ENCODE assay signal across 8 cellular contexts in genomic region chr7:108000875-108001758, GRCh38. TPM values are rescaled to one million over a fixed set of nuclear protein-coding genes. Genes with fewer than 3 reads are reported as not detected.
A peak's percentile ranks its signal among the peaks of the same experiment; 100 is the strongest.
DNase-seq lines count a peak whose midpoint lies in the region; ATAC-seq, FAIRE-seq and TF ChIP-seq lines count a peak whose summit lies in the region.

No MANE protein-coding gene starts in this region.

- no peak overlapping the region for H3K14ac ChIP-seq in H1 (ENCODE audit: insufficient read length)

- no peak overlapping the region for H2BK20ac ChIP-seq in H1 (ENCODE audit: low read length)

- peak; percentile 34 to 58; a peak in 3 of 4 replicates for TF ChIP-seq RAD21 in H1 (IDR thresholded peaks at IDR 0.05 in 1 of 2, conservative IDR thresholded peaks at IDR 0.05 in 1 of 2; ENCODE audit: low read depth in 2 of 2, low read length in 2 of 2)

- H2AFZ ChIP-seq in H1 (ENCODE audit: low read length) = no peak overlapping the region
- no peak overlapping the region for H2AFZ ChIP-seq in OCI-LY7 (ENCODE audit: low read length)

- no peaks in the 10 kb centered on the region for H3K9me3 Mint-ChIP-seq in Caco-2 (ENCODE audit: unreplicated experiment)

- H2BK12ac ChIP-seq in H1 (ENCODE audit: low read depth, low read length) = peak overlapping the region; percentile 87; the same call in 1 of the 2 replicates

- H3K9me2 ChIP-seq in OCI-LY7 (ENCODE audit: insufficient read depth, low read length) = no peaks in the 10 kb centered on the region

- no peak overlapping the region for H3K23ac ChIP-seq in H1 (ENCODE audit: insufficient read length)

- H3K79me1 ChIP-seq in H1 (ENCODE audit: low read depth, low read length) = no peaks in the 10 kb centered on the region

- H2BK120ac ChIP-seq in H1 (replicated peaks; ENCODE audit: low read depth, low read length) = no peak overlapping the region

- H2BK5ac ChIP-seq in H1 (ENCODE audit: low read depth, low read length) = no peak overlapping the region

- H3K4me3 ChIP-seq in Caco-2 (ENCODE audit: low read depth, low read length) = peak overlapping the region; percentile 94
- H3K4me3 ChIP-seq in Panc1 (ENCODE audit: low read depth in 2 of 2, low read length in 2 of 2) = peak overlapping the region; percentile 79 to 96
- peak overlapping the region; percentile 40 to 92 (median 69) for H3K4me3 ChIP-seq in H1 (ENCODE audit: extremely low read depth in 1 of 4, insufficient read depth in 2 of 4, low read depth in 3 of 4, low read length in 4 of 4)
- peak overlapping the region; percentile 82 to 85 for H3K4me3 ChIP-seq in mucosa of rectum (ENCODE audit: low read length in 2 of 2)
- H3K4me3 ChIP-seq in aorta (ENCODE audit: low read length in 2 of 2) = peak overlapping the region; percentile 54 to 81
- H3K4me3 ChIP-seq in OCI-LY7 (ENCODE audit: low read depth, low read length, poor library complexity, severe bottlenecking) = no peak overlapping the region

- H4K8ac ChIP-seq in H1 (ENCODE audit: extremely low read depth, insufficient read depth, low read length) = peak overlapping the region; percentile 19

- DNase-seq in Caco-2 = peak; percentile 55 to 61
- no peak for DNase-seq in Panc1 (ENCODE audit: low read depth, low spot score)
- peak; percentile 71 to 77 for DNase-seq in H1 (ENCODE audit: low read depth in 1 of 2, low spot score in 2 of 2)
- peak; percentile 59 to 83 for DNase-seq in aorta
- DNase-seq in NCI-H187 (lab: John Stamatoyannopoulos, UW) = no peak
- no peak for DNase-seq in OCI-LY7 (ENCODE audit: low spot score)
- DNase-seq in pons (ENCODE audit: low spot score) = no peak

- TF ChIP-seq POLR2A in H1 (IDR thresholded peaks at IDR 0.05; ENCODE audit: control extremely low read depth in 1 of 2, low read depth in 2 of 2, low read length in 2 of 2) = peak in 1 of 2 experiments; percentile 37; a peak in 1 of 3 replicates

- peaks cover 75% of the 10 kb centered on the region for H3K36me3 Mint-ChIP-seq in Caco-2 (ENCODE audit: insufficient read depth, unreplicated experiment)

- H3K27ac Mint-ChIP-seq in Caco-2 (ENCODE audit: unreplicated experiment) = peak overlapping the region; percentile 83

- peaks cover 3% of the 10 kb centered on the region in 2 experiments for H4K20me1 ChIP-seq in H1 (replicated peaks in 1 of 2; ENCODE audit: control insufficient read depth in 1 of 2, insufficient read depth in 2 of 2, low read length in 2 of 2)
- no peaks in the 10 kb centered on the region for H4K20me1 ChIP-seq in OCI-LY7 (ENCODE audit: insufficient read depth, low read length)

- CTCF ChIA-PET in Caco-2 (lab: Charles Lee) = interaction anchor here (2.7 kb wide), 1 partner anchor 16 kb away, joined by 11 read pairs; no protein-coding TSS in a partner anchor
- CTCF ChIA-PET in Panc1 (lab: Charles Lee) = interaction anchor here (1.2 kb wide), 1 partner anchor 145 kb away, joined by 4 read pairs; no protein-coding TSS in a partner anchor
- CTCF ChIA-PET in H1 (lab: Charles Lee; ENCODE audit: partially characterized antibody) = interaction anchor here (0.6 to 2.9 kb wide), 14 partner anchors 14 to 147 kb away, joined by 3 to 21 read pairs (median 4); no protein-coding TSS in a partner anchor
- CTCF ChIA-PET in OCI-LY7 (lab: Charles Lee; ENCODE audit: unreplicated experiment) = no interaction called here

- H3K4me2 ChIP-seq in H1 (ENCODE audit: insufficient read depth in 1 of 2, low read depth in 2 of 2, low read length in 2 of 2) = peak overlapping the region; percentile 91 to 98
- no peak overlapping the region for H3K4me2 ChIP-seq in OCI-LY7 (ENCODE audit: low read length)

- no peak overlapping the region for H2AK5ac ChIP-seq in H1 (ENCODE audit: low read depth, low read length)

- H3K27ac ChIP-seq in Panc1 (ENCODE audit: low read length) (peak overlapping the region; percentile 90), H1 (ENCODE audit: low read depth, low read length) (no peak overlapping the region), mucosa of rectum (ENCODE audit: low read depth in 2 of 2, low read length in 2 of 2) (peak overlapping the region; percentile 72 to 75), aorta (ENCODE audit: low read depth in 1 of 2, low read length in 2 of 2) (no peak overlapping the region), OCI-LY7 (ENCODE audit: low read depth, low read length, poor library complexity, severe bottlenecking) (no peak overlapping the region)

- TF ChIP-seq CTCF in Caco-2 (IDR thresholded peaks at IDR 0.05; ENCODE audit: insufficient read depth in 1 of 2, low read depth in 1 of 2, low read length in 1 of 2, severe bottlenecking in 1 of 2, unreplicated experiment in 1 of 2) = peak in 1 of 2 experiments; percentile 18
- peak; percentile 55 for TF ChIP-seq CTCF in Panc1 (IDR thresholded peaks at IDR 0.05)
- peak; percentile 46 to 66 (median 53) for TF ChIP-seq CTCF in H1 (IDR thresholded peaks at IDR 0.05; ENCODE audit: control extremely low read depth in 1 of 3, insufficient read depth in 1 of 3, low read depth in 1 of 3, low read length in 3 of 3)
- TF ChIP-seq CTCF in OCI-LY7 (conservative IDR thresholded peaks at IDR 0.05; ENCODE audit: low read length) = no peak

- no peak overlapping the region for H4K5ac ChIP-seq in H1 (ENCODE audit: insufficient read length, low read depth, low read length)

- intact Hi-C loops in Caco-2 (cut with micrococcal nuclease; ENCODE audit: unreplicated experiment) (loop anchor here (5.0 to 10.0 kb wide), 3 partner anchors 49 to 354 kb away; no protein-coding TSS in a partner anchor), Panc1 (cut with micrococcal nuclease; ENCODE audit: unreplicated experiment) (no loop called here), aorta (cut with DNase I) (loop anchor here in 1 of 2 donors (5.0 kb wide), 3 partner anchors 44 to 109 kb away; partner anchors contain the start of gene DLD), OCI-LY7 (cut with micrococcal nuclease; ENCODE audit: unreplicated experiment) (no loop called here)

- BruUV-seq in Caco-2 (replicated peaks; lab: Mats Ljungman, UMichigan) (no TSS peak), Panc1 (replicated peaks; lab: Mats Ljungman, UMichigan) (no TSS peak), OCI-LY7 (replicated peaks; lab: Mats Ljungman, UMichigan) (no TSS peak)

- peak overlapping the region; percentile 79 for H3K4me3 Mint-ChIP-seq in Caco-2 (ENCODE audit: unreplicated experiment)

- FAIRE-seq in H1 (lab: Jason Lieb, UNC) = no peak

- POLR2A ChIA-PET in Caco-2 (lab: Charles Lee) (no interaction called here), Panc1 (lab: Charles Lee) (no interaction called here), H1 (lab: Charles Lee; ENCODE audit: partially characterized antibody) (interaction anchor here (0.9 to 2.8 kb wide), 3 partner anchors 17 to 78 kb away, joined by 3 to 18 read pairs (median 4); no protein-coding TSS in a partner anchor), OCI-LY7 (lab: Charles Lee) (no interaction called here)

- peak overlapping the region in 1 of 4 experiments; percentile 22; a peak in 2 of 7 replicates for H3K9ac ChIP-seq in H1 (replicated peaks in 1 of 4; ENCODE audit: extremely low read depth in 1 of 4, low read depth in 3 of 4, low read length in 3 of 4)
- peak overlapping the region; percentile 41 to 83 for H3K9ac ChIP-seq in mucosa of rectum (ENCODE audit: low read depth in 1 of 2, low read length in 2 of 2)

- no peaks in the 10 kb centered on the region for H3K79me2 ChIP-seq in H1 (ENCODE audit: control insufficient read depth in 1 of 2, insufficient read depth in 2 of 2, low read length in 2 of 2)
- H3K79me2 ChIP-seq in OCI-LY7 (ENCODE audit: insufficient read depth, low read depth, low read length) = no peaks in the 10 kb centered on the region

- H3K18ac ChIP-seq in H1 (ENCODE audit: extremely low read depth, low read length) = peak overlapping the region; percentile 90; the same call in 1 of the 2 replicates

- peaks cover 30% of the 10 kb centered on the region for H3K4me1 Mint-ChIP-seq in Caco-2 (ENCODE audit: low read depth, unreplicated experiment)

- no peak overlapping the region for H3K56ac ChIP-seq in H1 (replicated peaks; ENCODE audit: insufficient read length, low read depth, low read length)

- in situ Hi-C loops in Panc1 (cut with HindIII; ENCODE audit: low pct_unique_long_range_greater_than_20kb, low sequenced_read_pairs) = no loop called here

- ATAC-seq in Panc1 (peak; percentile 40), aorta (ENCODE audit: low FRiP score) (peak; percentile 67)

- H3K36me3 ChIP-seq in Caco-2 (ENCODE audit: control insufficient read depth, insufficient read depth, low read length) (peaks cover 4% of the 10 kb centered on the region), Panc1 (ENCODE audit: control insufficient read depth, insufficient read depth, low read length) (peaks cover 16% of the 10 kb centered on the region; the same call in 1 of the 2 replicates), H1 (ENCODE audit: control insufficient read depth in 2 of 4, insufficient read depth in 4 of 4, low read length in 3 of 4) (peaks cover 0 to 10% (median 2%) of the 10 kb centered on the region in 4 experiments; a peak in 3 of 8 replicates), mucosa of rectum (ENCODE audit: control insufficient read depth in 2 of 2, insufficient read depth in 2 of 2, low read length in 2 of 2) (peaks cover 0 to 2% of the 10 kb centered on the region in 2 donors), aorta (ENCODE audit: control insufficient read depth in 1 of 2, insufficient read depth in 2 of 2, low read length in 1 of 2) (no peaks in the 10 kb centered on the region), OCI-LY7 (ENCODE audit: insufficient read depth, low read length) (no peaks in the 10 kb centered on the region)

- H3K27me3 Mint-ChIP-seq in Caco-2 (ENCODE audit: insufficient read depth, unreplicated experiment) = no peaks in the 10 kb centered on the region

- peak overlapping the region; percentile 70 for H3K4ac ChIP-seq in H1 (replicated peaks; ENCODE audit: insufficient read length, low read depth, low read length)

- no peak for TF ChIP-seq EP300 in H1 (IDR thresholded peaks at IDR 0.05; ENCODE audit: borderline replicate concordance in 1 of 2, low read depth in 2 of 2, low read length in 2 of 2)

- peaks cover 70% of the 10 kb centered on the region for H3K4me1 ChIP-seq in Caco-2
- H3K4me1 ChIP-seq in Panc1 (ENCODE audit: control insufficient read depth, insufficient read depth, low read length) = peaks cover 69% of the 10 kb centered on the region
- peaks cover 7 to 21% (median 11%) of the 10 kb centered on the region in 4 experiments for H3K4me1 ChIP-seq in H1 (replicated peaks in 1 of 4; ENCODE audit: control insufficient read depth in 3 of 4, insufficient read depth in 4 of 4, low read length in 3 of 4)
- H3K4me1 ChIP-seq in mucosa of rectum (ENCODE audit: control insufficient read depth in 2 of 2, insufficient read depth in 2 of 2, low read length in 2 of 2) = peaks cover 14 to 41% of the 10 kb centered on the region in 2 donors
- peaks cover 0 to 4% of the 10 kb centered on the region in 2 donors for H3K4me1 ChIP-seq in aorta (ENCODE audit: control insufficient read depth in 1 of 2, insufficient read depth in 2 of 2, low read length in 2 of 2)
- no peaks in the 10 kb centered on the region for H3K4me1 ChIP-seq in OCI-LY7 (ENCODE audit: insufficient read depth, low read length, poor library complexity, severe bottlenecking)

- no peak overlapping the region for H2BK15ac ChIP-seq in H1 (ENCODE audit: low read length)

- H3K27me3 ChIP-seq in Caco-2 (replicated peaks; ENCODE audit: control insufficient read depth, insufficient read depth, low read length) (no peaks in the 10 kb centered on the region), Panc1 (ENCODE audit: control insufficient read depth, insufficient read depth, low read length) (no peaks in the 10 kb centered on the region; the same call in 1 of the 2 replicates), H1 (replicated peaks in 1 of 4; ENCODE audit: control insufficient read depth in 3 of 4, extremely low read depth in 1 of 4, insufficient read depth in 3 of 4, low read length in 3 of 4) (peaks cover 27 to 59% (median 54%) of the 10 kb centered on the region in 4 experiments), mucosa of rectum (ENCODE audit: control insufficient read depth in 2 of 2, insufficient read depth in 2 of 2, low read length in 2 of 2) (no peaks in the 10 kb centered on the region), aorta (ENCODE audit: control insufficient read depth in 1 of 2, insufficient read depth in 2 of 2, low read length in 1 of 2) (no peaks in the 10 kb centered on the region)

- no peak overlapping the region for H4K91ac ChIP-seq in H1 (replicated peaks; ENCODE audit: insufficient read length, low read length)

- H3K9me3 ChIP-seq in Caco-2 (no peaks in the 10 kb centered on the region), Panc1 (ENCODE audit: control insufficient read depth, insufficient read depth, low read depth, low read length) (no peaks in the 10 kb centered on the region), H1 (ENCODE audit: insufficient read depth in 2 of 2, low read depth in 1 of 2, low read length in 1 of 2) (no peaks in the 10 kb centered on the region; a peak in 1 of 4 replicates), mucosa of rectum (ENCODE audit: control insufficient read depth in 2 of 2, low read length in 2 of 2) (no peaks in the 10 kb centered on the region), aorta (ENCODE audit: control insufficient read depth, low read length) (no peaks in the 10 kb centered on the region), OCI-LY7 (ENCODE audit: low read length) (no peaks in the 10 kb centered on the region)

- H3K23me2 ChIP-seq in H1 (ENCODE audit: low read depth, low read length) = peaks cover 23% of the 10 kb centered on the region

- 10% methylated on average over 37 of the region's 37 CpGs; no CpG with 5 or more reads in 1 of the 2 experiments for WGBS in H1 (ENCODE audit: extremely low coverage in 1 of 2, insufficient coverage in 1 of 2, insufficient read length in 1 of 2, insufficient replicate concordance in 2 of 2, low coverage in 1 of 2, low lambda C conversion rate in 2 of 2, missing lambda C conversion rate in 1 of 2), 2 experiments
- WGBS in aorta, 2 donors = 8 to 12% methylated on average over 37 of the region's 37 CpGs

RNA-seq across cellular contexts. Expression of gene LAMB1, which starts 1.8 kb away (rescaled TPM):
- total RNA-seq in Caco-2 (2022) = 418 and 431 TPM in 2 replicates
- 204 TPM for total RNA-seq in Panc1 (2021; ENCODE audit: unreplicated experiment)
- polyA plus RNA-seq in Panc1 (2012; ENCODE audit: insufficient read length) = 141 TPM
- 37.2 and 38.5 TPM in 2 replicates for total RNA-seq in H1 (2021; fragmentation: NEBNext Ultra II Directional; extraction: Animal tissue kit (Norgen Biotek cat#: 25700))
- polyA plus RNA-seq in H1 (2011; rRNA removed) = 31.9 and 61.6 TPM in 2 replicates
- polyA plus RNA-seq in H1 (2011; cell fraction: cytosol; rRNA removed) = 42.0 TPM
- 128 TPM for polyA plus RNA-seq in H1 (2011; cell fraction: nucleus; rRNA removed)
- polyA plus RNA-seq in H1 (2012, experiment 1 of 2) = 33.3 to 48.6 TPM (median 43.2 TPM) in 4 replicates
- polyA plus RNA-seq in H1 (2012, experiment 2 of 2) = 2.2 TPM
- polyA plus RNA-seq in H1 (2013, experiment 1 of 2) = 53.3 TPM
- 41.9 TPM for polyA plus RNA-seq in H1 (2013, experiment 2 of 2)
- 79.9 and 90.4 TPM in 2 replicates for polyA minus RNA-seq in H1 (2011; rRNA and poly(A)+ RNA removed)
- 35.5 TPM for polyA minus RNA-seq in H1 (2011; cell fraction: cytosol; rRNA and poly(A)+ RNA removed)
- polyA minus RNA-seq in H1 (2011; cell fraction: nucleus; rRNA and poly(A)+ RNA removed) = 58.9 TPM
- total RNA-seq in aorta = 100 to 1,000 TPM; 120 to 196 TPM
- polyA plus RNA-seq in aorta = 100 to 1,000 TPM in 1 of 2 donors, 10 to 100 TPM in 1; 32.3 to 237 TPM
- not detected in 2 replicates for total RNA-seq in OCI-LY7 (2014; rRNA removed; shearing (Covaris generic))
- total RNA-seq in OCI-LY7 (2022) = 0.17 TPM in 1 of 2 replicates, not detected in the other

Comparison
In these comparisons a context has a peak if more than half of its experiments do, and no peak if none do; other contexts are left out.
1. DNase-seq: peak in Caco-2 (2 of 2), H1 (2 of 2) and aorta (2 of 2); none in Panc1 (single experiment), NCI-H187 (0 of 2), OCI-LY7 (single experiment) and pons (single experiment).
2. H3K27ac ChIP-seq: peak in Panc1 (single experiment) and mucosa of rectum (2 of 2); none in H1 (single experiment), aorta (0 of 2) and OCI-LY7 (single experiment).
3. RNA of gene LAMB1, which starts 1.8 kb away (total RNA-seq): 418 to 431 TPM in Caco-2, 204 TPM in Panc1 (single experiment), 120 to 196 TPM in aorta and 37.2 to 38.5 TPM in H1; 0.17 TPM in OCI-LY7; every median in the first group is over 10 times any median in the second.